In the genomic region with DNA sequence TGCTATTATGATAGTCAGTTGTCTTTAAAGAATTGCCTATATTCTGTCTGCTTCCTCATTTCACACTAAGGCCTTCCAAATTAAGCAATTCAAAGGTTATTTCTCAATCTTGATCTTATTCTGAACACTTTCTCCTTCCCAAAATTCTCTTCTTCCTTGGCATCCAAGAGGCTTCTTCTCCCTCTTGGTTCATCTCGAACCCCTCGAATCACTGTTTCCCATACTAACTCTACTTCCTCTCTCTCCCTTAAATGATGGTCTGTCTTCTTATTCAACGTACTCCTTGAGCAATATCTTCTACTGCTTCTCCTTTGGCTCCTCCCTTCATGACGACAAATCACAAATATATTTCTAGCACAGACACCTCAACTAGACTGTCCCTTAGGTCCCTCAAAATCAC, we compare ENCODE assay signal across 27 cellular contexts. TPM values are rescaled to one million over a fixed set of nuclear protein-coding genes. Genes with fewer than 3 reads are reported as not detected.
A peak's percentile ranks its signal among the peaks of the same experiment; 100 is the strongest.
DNase-seq lines count a peak whose midpoint lies in the region; ATAC-seq, FAIRE-seq and TF ChIP-seq lines count a peak whose summit lies in the region.
"Had no signal": no experiment of that assay in that cellular context is flagged by ENCODE, and none has a peak within 500 bp of the region (broad histone marks: within the 10 kb centered on the region; RNA-seq: fewer than 3 reads in every experiment).

No MANE protein-coding gene starts in this region.

- H3K27ac Mint-ChIP-seq in activated T-cell treated with anti-CD3 and anti-CD28 coated beads, Interleukin-2, amount 50 U/mL, for 24 hours: peak overlapping the region; percentile 19
- peak overlapping the region; percentile 56 for H3K27ac Mint-ChIP-seq in dendritic cell treated with granulocyte-macrophage colony-stimulating factor and Interleukin-4, amounts not matched to agents 40 ng/mL and 50 ng/mL, for 4 days

- no peaks in the 10 kb centered on the region for H3K9me3 ChIP-seq in spleen
- no peaks in the 10 kb centered on the region for H3K9me3 ChIP-seq in HepG2 (ENCODE audit: low read length)
- H3K9me3 ChIP-seq in aorta (ENCODE audit: control insufficient read depth, low read length): no peaks in the 10 kb centered on the region
- H3K9me3 ChIP-seq: Caco-2, HAP-1, suprapubic skin had no signal

- POLR2A ChIA-PET in HepG2 (lab: Yijun Ruan, JAX): no interaction called here

- H3K36me3 ChIP-seq in spleen: peaks cover 0 to 71% (median 58%) of the 10 kb centered on the region in 6 donors
- H3K36me3 ChIP-seq in HepG2 (replicated peaks in 1 of 2; ENCODE audit: control insufficient read depth in 1 of 2, insufficient read depth in 2 of 2, low read length in 2 of 2): peaks cover 22 to 55% of the 10 kb centered on the region in 2 experiments
- H3K36me3 ChIP-seq in aorta (ENCODE audit: control insufficient read depth in 1 of 2, insufficient read depth in 2 of 2, low read length in 1 of 2): peaks cover 0 to 5% of the 10 kb centered on the region in 2 donors

- no peak overlapping the region for H3K4me2 ChIP-seq in HepG2 (ENCODE audit: low read depth, low read length)

- H3K79me2 ChIP-seq in HepG2 (ENCODE audit: insufficient read depth, low read length): peaks cover 66% of the 10 kb centered on the region

- H3K4me1 ChIP-seq in spleen (peaks cover 23 to 67% (median 41%) of the 10 kb centered on the region in 6 donors), HepG2 (ENCODE audit: insufficient read depth, low read length) (peaks cover 26% of the 10 kb centered on the region), aorta (ENCODE audit: control insufficient read depth in 1 of 2, insufficient read depth in 2 of 2, low read length in 2 of 2) (peaks cover 0 to 3% of the 10 kb centered on the region in 2 donors)

- ATAC-seq in HepG2 (no peak), aorta (ENCODE audit: low FRiP score) (no peak)
- ATAC-seq: activated CD4-positive, CD25-positive, alpha-beta regulatory T cell treated with anti-CD3 and anti-CD28 coated beads, Interleukin-2, amount 50 U/mL, for 24 hours; PC-3 had no signal

- peaks cover 36% of the 10 kb centered on the region for H3K4me1 Mint-ChIP-seq in activated T-cell treated with anti-CD3 and anti-CD28 coated beads, Interleukin-2, amount 50 U/mL, for 24 hours (ENCODE audit: low read depth)
- H3K4me1 Mint-ChIP-seq in dendritic cell treated with granulocyte-macrophage colony-stimulating factor and Interleukin-4, amounts not matched to agents 40 ng/mL and 50 ng/mL, for 4 days (ENCODE audit: low read depth): peaks cover 44% of the 10 kb centered on the region

- no peak for TF ChIP-seq POLR2A in spleen (IDR thresholded peaks at IDR 0.05)
- TF ChIP-seq POLR2A in HepG2 (IDR thresholded peaks at IDR 0.05; ENCODE audit: insufficient read depth in 1 of 2, low read depth in 2 of 2, low read length in 2 of 2): no peak

- CTCF ChIA-PET in HepG2 (lab: Yijun Ruan, JAX; ENCODE audit: low intra/inter-chr PET ratio, low total read pairs): no interaction called here

- H3K9me3 Mint-ChIP-seq in activated T-cell treated with anti-CD3 and anti-CD28 coated beads, Interleukin-2, amount 50 U/mL, for 24 hours: no peaks in the 10 kb centered on the region
- no peaks in the 10 kb centered on the region for H3K9me3 Mint-ChIP-seq in dendritic cell treated with granulocyte-macrophage colony-stimulating factor and Interleukin-4, amounts not matched to agents 40 ng/mL and 50 ng/mL, for 4 days

- no peak for DNase-seq in activated T-cell treated with anti-CD3 and anti-CD28 coated beads, Interleukin-2, amount 50 U/mL, for 24 hours
- no peak for DNase-seq in activated T-cell treated with anti-CD3 and anti-CD28 coated beads, Interleukin-2, amount 50 U/mL, for 48 hours
- DNase-seq in NOMO-1 treated with DMSO at 0.1 percent for 48 hours (lab: John Stamatoyannopoulos, UW; ENCODE audit: unreplicated experiment) (peak; percentile 78), spleen (no peak), HepG2 (ENCODE audit: low spot score) (no peak), aorta (no peak), T-helper 9 cell (no peak)
- DNase-seq: 8988T; activated naive CD4-positive, alpha-beta T cell; amygdala; Caco-2; Karpas-422; NCI-H1092 treated with DMSO at 0.1 percent for 48 hours; NCI-H2029; NCI-H446; NCI-H82; PC-3; Right ventricle myocardium superior; stimulated activated CD4-positive, alpha-beta T cell treated with anti-CD3 and anti-CD28 coated beads, Interleukin-1b, Interleukin-23, amount 100 ng/mL, for 48 hours had no signal

- no peak overlapping the region for H2AFZ ChIP-seq in HepG2 (ENCODE audit: low read length)

- no peak overlapping the region for H3K9ac ChIP-seq in HepG2 (ENCODE audit: insufficient read depth, low read depth, low read length)

- in situ Hi-C loops in HepG2 (cut with HindIII; ENCODE audit: extremely low pct_ligation_motif_present, low pct_unique_long_range_greater_than_20kb): no loop called here

- intact Hi-C loops in dendritic cell treated with granulocyte-macrophage colony-stimulating factor and Interleukin-4, amounts not matched to agents 40 ng/mL and 50 ng/mL, for 4 days (cut with micrococcal nuclease): no loop called here
- intact Hi-C loops in spleen (cut with DNase I; ENCODE audit: low total_unique reads): no loop called here
- intact Hi-C loops in HepG2 (cut with micrococcal nuclease; ENCODE audit: unreplicated experiment): no loop called here
- intact Hi-C loops in aorta (cut with DNase I): no loop called here

- no peak for TF ChIP-seq CTCF in spleen (IDR thresholded peaks at IDR 0.05 in 8 of 11, conservative IDR thresholded peaks at IDR 0.05 in 3 of 11)
- no peak for TF ChIP-seq CTCF in HepG2 (CRISPR knock-in tag; IDR thresholded peaks at IDR 0.05)

- H3K27ac ChIP-seq in spleen (peak overlapping the region in 5 of 8 donors; percentile 23 to 55 (median 53)), HepG2 (ENCODE audit: extremely low read length, insufficient read depth, low read length) (no peak overlapping the region), aorta (ENCODE audit: low read depth in 1 of 2, low read length in 2 of 2) (no peak overlapping the region)
- H3K27ac ChIP-seq: cardiac muscle cell, suprapubic skin had no signal

- TF ChIP-seq EP300 in HepG2 (IDR thresholded peaks at IDR 0.05; ENCODE audit: low read depth in 2 of 2, low read length in 2 of 2) (no peak), HepG2 (CRISPR knock-in tag; IDR thresholded peaks at IDR 0.05; ENCODE audit: borderline replicate concordance) (no peak)

- FAIRE-seq in HepG2 (lab: Jason Lieb, UNC): no peak

- H3K27me3 ChIP-seq in spleen (replicated peaks in 1 of 7) (no peaks in the 10 kb centered on the region), HepG2 (ENCODE audit: control insufficient read depth in 1 of 2, insufficient read depth in 2 of 2, low read length in 2 of 2) (peaks cover 0 to 4% of the 10 kb centered on the region in 2 experiments; a peak in 1 of 5 replicates), aorta (ENCODE audit: control insufficient read depth in 1 of 2, insufficient read depth in 2 of 2, low read length in 1 of 2) (no peaks in the 10 kb centered on the region)
- H3K27me3 ChIP-seq: cardiac muscle cell, suprapubic skin had no signal

- H3K27me3 Mint-ChIP-seq in activated T-cell treated with anti-CD3 and anti-CD28 coated beads, Interleukin-2, amount 50 U/mL, for 24 hours: no peaks in the 10 kb centered on the region
- H3K27me3 Mint-ChIP-seq in dendritic cell treated with granulocyte-macrophage colony-stimulating factor and Interleukin-4, amounts not matched to agents 40 ng/mL and 50 ng/mL, for 4 days: no peaks in the 10 kb centered on the region

- H3K4me3 Mint-ChIP-seq in activated T-cell treated with anti-CD3 and anti-CD28 coated beads, Interleukin-2, amount 50 U/mL, for 24 hours: no peak overlapping the region
- no peak overlapping the region for H3K4me3 Mint-ChIP-seq in dendritic cell treated with granulocyte-macrophage colony-stimulating factor and Interleukin-4, amounts not matched to agents 40 ng/mL and 50 ng/mL, for 4 days

- WGBS in spleen, 5 donors: 47 to 88% (median 69%) methylated on average over 4 of the region's 4 CpGs
- 96% methylated on average over 4 of the region's 4 CpGs for WGBS in HepG2 (ENCODE audit: low lambda C conversion rate)
- 80 to 82% methylated on average over 4 of the region's 4 CpGs for whole genome bisulfite sequencing in aorta, 2 donors

- BruUV-seq in HepG2 (replicated peaks; lab: Mats Ljungman, UMichigan): no TSS peak

- peaks cover 86% of the 10 kb centered on the region for H3K36me3 Mint-ChIP-seq in activated T-cell treated with anti-CD3 and anti-CD28 coated beads, Interleukin-2, amount 50 U/mL, for 24 hours (ENCODE audit: low read depth)
- H3K36me3 Mint-ChIP-seq in dendritic cell treated with granulocyte-macrophage colony-stimulating factor and Interleukin-4, amounts not matched to agents 40 ng/mL and 50 ng/mL, for 4 days (ENCODE audit: low read depth): peaks cover 76% of the 10 kb centered on the region

- no peak for TF ChIP-seq RAD21 in HepG2 (CRISPR knock-in tag; IDR thresholded peaks at IDR 0.05)

- H4K20me1 ChIP-seq in HepG2 (ENCODE audit: insufficient read depth, low read length): peaks cover 46% of the 10 kb centered on the region

- H3K4me3 ChIP-seq in spleen (no peak overlapping the region), HepG2 (replicated peaks in 1 of 3; ENCODE audit: insufficient read depth in 1 of 3, low read depth in 2 of 3, low read length in 3 of 3) (no peak overlapping the region), aorta (ENCODE audit: low read length in 2 of 2) (no peak overlapping the region)
- H3K4me3 ChIP-seq: cardiac muscle cell, HAP-1, lung, suprapubic skin had no signal

RNA-seq across cellular contexts. Expression of a gene that starts 4.5 kb away (rescaled TPM):
- 100 to 1,000 TPM; 112 to 181 (median 136) TPM for total RNA-seq in spleen
- 10 to 100 TPM; 41.3 to 51.3 (median 42.1) TPM for polyA plus RNA-seq in spleen
- 160 and 218 TPM in 2 replicates for total RNA-seq in HepG2 (2016; rRNA removed; fragmentation: Illumina TruSeq; extraction: Trizol)
- 14.4 and 14.5 TPM in 2 replicates for total RNA-seq in HepG2 (2016; cell fraction: cytosol; rRNA removed; fragmentation: Illumina TruSeq; extraction: Trizol; ENCODE audit: low read depth)
- total RNA-seq in HepG2 (2016; cell fraction: insoluble cytoplasmic fraction; rRNA removed; fragmentation: Illumina TruSeq; extraction: Trizol): 161 and 205 TPM in 2 replicates
- total RNA-seq in HepG2 (2016; cell fraction: membrane; rRNA removed; fragmentation: Illumina TruSeq; extraction: Trizol): 31.4 and 36.0 TPM in 2 replicates
- 137 and 150 TPM in 2 replicates for total RNA-seq in HepG2 (2016; cell fraction: nucleus; rRNA removed; fragmentation: Illumina TruSeq; extraction: Trizol)
- 166 and 197 TPM in 2 replicates for polyA plus RNA-seq in HepG2 (2011; rRNA removed)
- 164 and 170 TPM in 2 replicates for polyA plus RNA-seq in HepG2 (2011; cell fraction: cytosol; rRNA removed)
- 117 and 120 TPM in 2 replicates for polyA plus RNA-seq in HepG2 (2011; cell fraction: nucleus; rRNA removed)
- polyA plus RNA-seq in HepG2 (2012): 122 and 147 TPM in 2 replicates
- 7.6 and 8.5 TPM in 2 replicates for polyA plus RNA-seq in HepG2 (2016; cell fraction: cytosol; fragmentation: Illumina TruSeq; extraction: Trizol; ENCODE audit: low read depth)
- polyA plus RNA-seq in HepG2 (2016; cell fraction: insoluble cytoplasmic fraction; fragmentation: Illumina TruSeq; extraction: Trizol; ENCODE audit: low read depth): 143 and 144 TPM in 2 replicates
- polyA plus RNA-seq in HepG2 (2016; cell fraction: membrane; fragmentation: Illumina TruSeq; extraction: Trizol; ENCODE audit: low read depth): 17.9 and 21.8 TPM in 2 replicates
- 123 and 142 TPM in 2 replicates for polyA plus RNA-seq in HepG2 (2016; cell fraction: nucleus; fragmentation: Illumina TruSeq; extraction: Trizol; ENCODE audit: insufficient read depth, low read depth)
- polyA minus RNA-seq in HepG2 (2011; rRNA and poly(A)+ RNA removed; ENCODE audit: low replicate concordance): 386 and 397 TPM in 2 replicates
- polyA minus RNA-seq in HepG2 (2011; cell fraction: cytosol; rRNA and poly(A)+ RNA removed): 242 and 256 TPM in 2 replicates
- polyA minus RNA-seq in HepG2 (2011; cell fraction: nucleus; rRNA and poly(A)+ RNA removed): 217 and 255 TPM in 2 replicates
- 100 to 1,000 TPM; 174 to 193 TPM for total RNA-seq in aorta
- polyA plus RNA-seq in aorta: 10 to 100 TPM; 44.5 to 91.6 TPM

RNA-seq across cellular contexts. Expression of a gene that starts 4.6 kb away (rescaled TPM):
- total RNA-seq in spleen: 100 to 1,000 TPM in 2 of 7 donors, 10 to 100 TPM in 5; 72.4 to 109 (median 89.7) TPM
- 10 to 100 TPM; 36.2 to 41.8 (median 39.8) TPM for polyA plus RNA-seq in spleen
- total RNA-seq in HepG2 (2016; rRNA removed; fragmentation: Illumina TruSeq; extraction: Trizol): 27.0 and 44.2 TPM in 2 replicates
- total RNA-seq in HepG2 (2016; cell fraction: cytosol; rRNA removed; fragmentation: Illumina TruSeq; extraction: Trizol; ENCODE audit: low read depth): 6.0 and 7.0 TPM in 2 replicates
- 27.8 and 48.2 TPM in 2 replicates for total RNA-seq in HepG2 (2016; cell fraction: insoluble cytoplasmic fraction; rRNA removed; fragmentation: Illumina TruSeq; extraction: Trizol)
- total RNA-seq in HepG2 (2016; cell fraction: membrane; rRNA removed; fragmentation: Illumina TruSeq; extraction: Trizol): 10.0 and 11.6 TPM in 2 replicates
- total RNA-seq in HepG2 (2016; cell fraction: nucleus; rRNA removed; fragmentation: Illumina TruSeq; extraction: Trizol): 73.4 and 88.5 TPM in 2 replicates
- 247 and 281 TPM in 2 replicates for polyA plus RNA-seq in HepG2 (2011; rRNA removed)
- 199 and 230 TPM in 2 replicates for polyA plus RNA-seq in HepG2 (2011; cell fraction: cytosol; rRNA removed)
- 168 and 185 TPM in 2 replicates for polyA plus RNA-seq in HepG2 (2011; cell fraction: nucleus; rRNA removed)
- polyA plus RNA-seq in HepG2 (2012): 96.6 and 115 TPM in 2 replicates
- 5.4 and 7.2 TPM in 2 replicates for polyA plus RNA-seq in HepG2 (2016; cell fraction: cytosol; fragmentation: Illumina TruSeq; extraction: Trizol; ENCODE audit: low read depth)
- polyA plus RNA-seq in HepG2 (2016; cell fraction: insoluble cytoplasmic fraction; fragmentation: Illumina TruSeq; extraction: Trizol; ENCODE audit: low read depth): 27.4 and 35.6 TPM in 2 replicates
- polyA plus RNA-seq in HepG2 (2016; cell fraction: membrane; fragmentation: Illumina TruSeq; extraction: Trizol; ENCODE audit: low read depth): 12.5 and 18.3 TPM in 2 replicates
- 159 TPM in 2 replicates for polyA plus RNA-seq in HepG2 (2016; cell fraction: nucleus; fragmentation: Illumina TruSeq; extraction: Trizol; ENCODE audit: insufficient read depth, low read depth)
- 236 and 291 TPM in 2 replicates for polyA minus RNA-seq in HepG2 (2011; rRNA and poly(A)+ RNA removed; ENCODE audit: low replicate concordance)
- 87.7 and 123 TPM in 2 replicates for polyA minus RNA-seq in HepG2 (2011; cell fraction: cytosol; rRNA and poly(A)+ RNA removed)
- polyA minus RNA-seq in HepG2 (2011; cell fraction: nucleus; rRNA and poly(A)+ RNA removed): 110 and 114 TPM in 2 replicates
- total RNA-seq in aorta: 10 to 100 TPM; 56.4 to 67.3 TPM
- 10 to 100 TPM; 17.0 to 49.7 TPM for polyA plus RNA-seq in aorta

RNA-seq across cellular contexts. Expression of a gene that starts 28.3 kb away (rescaled TPM):
- total RNA-seq in spleen (under 1 TPM in 6 of 7 donors, not detected in 1; 0.23 to 0.56 (median 0.33) TPM), HepG2 (2016; rRNA removed; fragmentation: Illumina TruSeq; extraction: Trizol) (0.11 TPM in 1 of 2 replicates, not detected in the other), aorta (under 1 TPM; 0.13 to 0.24 TPM)
- polyA plus RNA-seq in spleen (under 1 TPM; 0.08 to 0.22 (median 0.17) TPM), HepG2 (2011; rRNA removed) (0.44 and 0.57 TPM in 2 replicates), aorta (not detected)
- not detected in 2 replicates for total RNA-seq in HepG2 (2016; cell fraction: cytosol; rRNA removed; fragmentation: Illumina TruSeq; extraction: Trizol; ENCODE audit: low read depth)
- total RNA-seq in HepG2 (2016; cell fraction: insoluble cytoplasmic fraction; rRNA removed; fragmentation: Illumina TruSeq; extraction: Trizol): not detected in 2 replicates
- not detected in 2 replicates for total RNA-seq in HepG2 (2016; cell fraction: membrane; rRNA removed; fragmentation: Illumina TruSeq; extraction: Trizol)
- total RNA-seq in HepG2 (2016; cell fraction: nucleus; rRNA removed; fragmentation: Illumina TruSeq; extraction: Trizol): 0.19 and 0.22 TPM in 2 replicates
- polyA plus RNA-seq in HepG2 (2011; cell fraction: cytosol; rRNA removed): 0.15 and 0.19 TPM in 2 replicates
- 0.93 and 1.1 TPM in 2 replicates for polyA plus RNA-seq in HepG2 (2011; cell fraction: nucleus; rRNA removed)
- 0.19 and 0.24 TPM in 2 replicates for polyA plus RNA-seq in HepG2 (2012)
- 0.05 TPM in 1 of 2 replicates, not detected in the other for polyA plus RNA-seq in HepG2 (2016; cell fraction: cytosol; fragmentation: Illumina TruSeq; extraction: Trizol; ENCODE audit: low read depth)
- 0.12 TPM in 1 of 2 replicates, not detected in the other for polyA plus RNA-seq in HepG2 (2016; cell fraction: insoluble cytoplasmic fraction; fragmentation: Illumina TruSeq; extraction: Trizol; ENCODE audit: low read depth)
- not detected in 2 replicates for polyA plus RNA-seq in HepG2 (2016; cell fraction: membrane; fragmentation: Illumina TruSeq; extraction: Trizol; ENCODE audit: low read depth)
- polyA plus RNA-seq in HepG2 (2016; cell fraction: nucleus; fragmentation: Illumina TruSeq; extraction: Trizol; ENCODE audit: insufficient read depth, low read depth): 1.00 and 1.1 TPM in 2 replicates
- 0.52 and 1.1 TPM in 2 replicates for polyA minus RNA-seq in HepG2 (2011; rRNA and poly(A)+ RNA removed; ENCODE audit: low replicate concordance)
- polyA minus RNA-seq in HepG2 (2011; cell fraction: cytosol; rRNA and poly(A)+ RNA removed): not detected in 2 replicates
- polyA minus RNA-seq in HepG2 (2011; cell fraction: nucleus; rRNA and poly(A)+ RNA removed): 0.62 and 0.77 TPM in 2 replicates
- total RNA-seq: PC-3, Right ventricle myocardium superior, skeletal muscle tissue, urinary bladder had no signal
- polyA plus RNA-seq: cardiac muscle cell had no signal

RNA-seq across cellular contexts. Expression of a gene that starts 53.6 kb away (rescaled TPM):
- total RNA-seq in spleen (10 to 100 TPM; 47.1 to 63.8 (median 51.9) TPM), HepG2 (2016; rRNA removed; fragmentation: Illumina TruSeq; extraction: Trizol) (47.0 and 81.9 TPM in 2 replicates), aorta (10 to 100 TPM; 44.8 to 55.1 TPM)
- polyA plus RNA-seq in spleen (10 to 100 TPM; 11.2 to 18.2 (median 15.0) TPM), HepG2 (2011; rRNA removed) (48.3 and 51.8 TPM in 2 replicates), aorta (10 to 100 TPM; 32.2 to 32.3 TPM)
- 5.1 and 6.3 TPM in 2 replicates for total RNA-seq in HepG2 (2016; cell fraction: cytosol; rRNA removed; fragmentation: Illumina TruSeq; extraction: Trizol; ENCODE audit: low read depth)
- total RNA-seq in HepG2 (2016; cell fraction: insoluble cytoplasmic fraction; rRNA removed; fragmentation: Illumina TruSeq; extraction: Trizol): 44.9 and 86.0 TPM in 2 replicates
- total RNA-seq in HepG2 (2016; cell fraction: membrane; rRNA removed; fragmentation: Illumina TruSeq; extraction: Trizol): 19.1 and 20.5 TPM in 2 replicates
- total RNA-seq in HepG2 (2016; cell fraction: nucleus; rRNA removed; fragmentation: Illumina TruSeq; extraction: Trizol): 28.9 and 32.0 TPM in 2 replicates
- polyA plus RNA-seq in HepG2 (2011; cell fraction: cytosol; rRNA removed): 34.9 and 46.4 TPM in 2 replicates
- polyA plus RNA-seq in HepG2 (2011; cell fraction: nucleus; rRNA removed): 23.3 and 28.0 TPM in 2 replicates
- 38.3 and 48.7 TPM in 2 replicates for polyA plus RNA-seq in HepG2 (2012)
- polyA plus RNA-seq in HepG2 (2016; cell fraction: cytosol; fragmentation: Illumina TruSeq; extraction: Trizol; ENCODE audit: low read depth): 5.2 and 6.2 TPM in 2 replicates
- 84.0 and 84.9 TPM in 2 replicates for polyA plus RNA-seq in HepG2 (2016; cell fraction: insoluble cytoplasmic fraction; fragmentation: Illumina TruSeq; extraction: Trizol; ENCODE audit: low read depth)
- 12.8 and 14.7 TPM in 2 replicates for polyA plus RNA-seq in HepG2 (2016; cell fraction: membrane; fragmentation: Illumina TruSeq; extraction: Trizol; ENCODE audit: low read depth)
- polyA plus RNA-seq in HepG2 (2016; cell fraction: nucleus; fragmentation: Illumina TruSeq; extraction: Trizol; ENCODE audit: insufficient read depth, low read depth): 30.0 and 35.6 TPM in 2 replicates
- polyA minus RNA-seq in HepG2 (2011; rRNA and poly(A)+ RNA removed; ENCODE audit: low replicate concordance): 56.5 and 59.3 TPM in 2 replicates
- polyA minus RNA-seq in HepG2 (2011; cell fraction: cytosol; rRNA and poly(A)+ RNA removed): 28.6 and 31.3 TPM in 2 replicates
- polyA minus RNA-seq in HepG2 (2011; cell fraction: nucleus; rRNA and poly(A)+ RNA removed): 48.5 and 69.5 TPM in 2 replicates

Comparison
In these comparisons a context has a peak if more than half of its experiments do, and no peak if none do; other contexts are left out.
1. H3K27ac ChIP-seq: peak in spleen (5 of 8); none in HepG2 (single experiment) and aorta (0 of 2).